In the genomic region with DNA sequence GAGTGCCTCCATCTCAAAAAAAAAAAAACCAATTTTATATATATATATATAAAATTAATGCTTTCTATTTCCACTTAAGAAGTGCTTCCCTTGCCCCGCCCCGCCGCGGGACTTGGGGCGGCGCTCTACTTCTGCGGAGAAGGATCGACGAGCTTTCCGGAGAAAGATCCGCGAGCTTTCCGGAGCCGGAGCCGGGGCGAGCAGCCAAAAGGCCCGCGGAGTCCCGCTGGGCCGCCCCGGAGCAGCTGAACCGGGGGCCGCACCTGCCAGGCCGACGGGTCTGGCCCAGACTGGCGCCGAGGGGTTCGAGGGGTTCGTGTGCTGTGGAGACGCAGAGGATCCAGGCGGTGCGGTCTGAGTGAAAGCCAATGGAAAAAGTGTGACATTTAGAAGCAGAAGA, we compare ENCODE assay signal across 9 cellular contexts. TPM values are rescaled to one million over a fixed set of nuclear protein-coding genes. Genes with fewer than 3 reads are reported as not detected.
A peak's percentile ranks its signal among the peaks of the same experiment; 100 is the strongest.
DNase-seq lines count a peak whose midpoint lies in the region; ATAC-seq, FAIRE-seq and TF ChIP-seq lines count a peak whose summit lies in the region.
"Had no signal": no experiment of that assay in that cellular context is flagged by ENCODE, and none has a peak within 500 bp of the region (broad histone marks: within the 10 kb centered on the region; RNA-seq: fewer than 3 reads in every experiment).

No MANE protein-coding gene starts in this region.

- H3K4me3 ChIP-seq in pancreas: peak overlapping the region in 3 of 4 donors; percentile 14 to 45 (median 30)

- 5 to 8% methylated on average over 30 to 32 of the region's 32 CpGs for WGBS in pancreas, 2 donors

- no peak for FAIRE-seq in pancreas (lab: Jason Lieb, UNC)

- POLR2A ChIA-PET in activated CD8-positive, alpha-beta T cell treated with anti-CD3 and anti-CD28 coated beads, Interleukin-2, amount 10 ng/mL, durations not matched to agents 7 days and 5 days (lab: Charles Lee): no interaction called here

- no peak overlapping the region for H3K4me3 Mint-ChIP-seq in activated CD8-positive, alpha-beta T cell treated with anti-CD3 and anti-CD28 coated beads, Interleukin-2, amount 10 ng/mL, durations not matched to agents 7 days and 5 days
- H3K4me3 Mint-ChIP-seq in effector memory CD8-positive, alpha-beta T cell: peak overlapping the region in 1 of 2 donors; percentile 36

- no peak overlapping the region for H3K27ac Mint-ChIP-seq in activated CD8-positive, alpha-beta T cell treated with anti-CD3 and anti-CD28 coated beads, Interleukin-2, amount 10 ng/mL, durations not matched to agents 7 days and 5 days
- no peak overlapping the region for H3K27ac Mint-ChIP-seq in effector memory CD8-positive, alpha-beta T cell

- no peaks in the 10 kb centered on the region for H3K36me3 Mint-ChIP-seq in activated CD8-positive, alpha-beta T cell treated with anti-CD3 and anti-CD28 coated beads, Interleukin-2, amount 10 ng/mL, durations not matched to agents 7 days and 5 days (ENCODE audit: low read depth)
- H3K36me3 Mint-ChIP-seq in effector memory CD8-positive, alpha-beta T cell (ENCODE audit: insufficient read depth): no peaks in the 10 kb centered on the region

- H3K4me1 ChIP-seq in pancreas: no peaks in the 10 kb centered on the region

- H3K4me1 Mint-ChIP-seq in activated CD8-positive, alpha-beta T cell treated with anti-CD3 and anti-CD28 coated beads, Interleukin-2, amount 10 ng/mL, durations not matched to agents 7 days and 5 days (ENCODE audit: low read depth): peaks cover 6% of the 10 kb centered on the region
- H3K4me1 Mint-ChIP-seq in effector memory CD8-positive, alpha-beta T cell (ENCODE audit: low read depth in 2 of 2): peaks cover 0 to 4% of the 10 kb centered on the region in 2 donors

- H3K27me3 ChIP-seq in pancreas: no peaks in the 10 kb centered on the region

- CTCF ChIA-PET in activated CD8-positive, alpha-beta T cell treated with anti-CD3 and anti-CD28 coated beads, Interleukin-2, amount 10 ng/mL, durations not matched to agents 7 days and 5 days (lab: Charles Lee): no interaction called here

- ATAC-seq in activated CD8-positive, alpha-beta T cell treated with anti-CD3 and anti-CD28 coated beads, Interleukin-2, amount 10 ng/mL, durations not matched to agents 7 days and 5 days: no peak
- ATAC-seq in pancreas: peak; percentile 60 to 81 (median 72)
- no peak for ATAC-seq in effector memory CD8-positive, alpha-beta T cell (replicated peaks)
- no peak for ATAC-seq in GM21737 (IDR thresholded peaks at IDR 0.05; ENCODE audit: unreplicated experiment)
- ATAC-seq in HG03469 (IDR thresholded peaks at IDR 0.05; ENCODE audit: unreplicated experiment): no peak

- H3K27me3 Mint-ChIP-seq in activated CD8-positive, alpha-beta T cell treated with anti-CD3 and anti-CD28 coated beads, Interleukin-2, amount 10 ng/mL, durations not matched to agents 7 days and 5 days (ENCODE audit: low read depth): peaks cover 27% of the 10 kb centered on the region
- peaks cover 38 to 67% of the 10 kb centered on the region in 2 donors for H3K27me3 Mint-ChIP-seq in effector memory CD8-positive, alpha-beta T cell

- H3K9me3 Mint-ChIP-seq in activated CD8-positive, alpha-beta T cell treated with anti-CD3 and anti-CD28 coated beads, Interleukin-2, amount 10 ng/mL, durations not matched to agents 7 days and 5 days (ENCODE audit: insufficient read depth): peaks cover 8% of the 10 kb centered on the region
- H3K9me3 Mint-ChIP-seq in effector memory CD8-positive, alpha-beta T cell: peaks cover 6 to 8% of the 10 kb centered on the region in 2 donors

- intact Hi-C loops in pancreas (cut with DNase I): no loop called here

- H3K27ac ChIP-seq in pancreas: no peak overlapping the region

- no peak for TF ChIP-seq CTCF in pancreas (IDR thresholded peaks at IDR 0.05)

- no peaks in the 10 kb centered on the region for H3K9me3 ChIP-seq in pancreas

- DNase-seq in AG08395 (ENCODE audit: low spot score): peak; percentile 60
- peak; percentile 26 for DNase-seq in activated CD8-positive, alpha-beta T cell treated with anti-CD3 and anti-CD28 coated beads, Interleukin-2, amount 10 ng/mL, durations not matched to agents 7 days and 5 days
- peak; percentile 17 for DNase-seq in fibroblast of the conjunctiva (ENCODE audit: low read depth)
- peak; percentile 42 to 79 (median 48) for DNase-seq in pancreas
- DNase-seq in effector memory CD8-positive, alpha-beta T cell: no peak
- no peak for DNase-seq in HuH-7.5 (ENCODE audit: low spot score)
- DNase-seq: NCI-H748 treated with DMSO at 0.1 percent for 48 hours had no signal

- no peaks in the 10 kb centered on the region for H3K36me3 ChIP-seq in pancreas

RNA-seq across cellular contexts. Expression of a gene that starts 50.7 kb away (rescaled TPM):
- total RNA-seq in activated CD8-positive, alpha-beta T cell treated with anti-CD3 and anti-CD28 coated beads, Interleukin-2, amount 10 ng/mL, durations not matched to agents 7 days and 5 days: under 1 TPM in 1 of 2 experiments, not detected in 1; 0.23 TPM
- total RNA-seq in pancreas: not detected
- under 1 TPM in 1 of 2 donors, not detected in 1; 0.38 TPM for polyA plus RNA-seq in pancreas

Comparison
In these comparisons a context has a peak if more than half of its experiments do, and no peak if none do; other contexts are left out.
1. DNase-seq: peak in AG08395 (single experiment), activated CD8-positive, alpha-beta T cell treated with anti-CD3 and anti-CD28 coated beads, Interleukin-2, amount 10 ng/mL, durations not matched to agents 7 days and 5 days (single experiment), fibroblast of the conjunctiva (single experiment) and pancreas (6 of 6); none in effector memory CD8-positive, alpha-beta T cell (0 of 3) and HuH-7.5 (single experiment).
2. ATAC-seq: peak in pancreas (4 of 4); none in activated CD8-positive, alpha-beta T cell treated with anti-CD3 and anti-CD28 coated beads, Interleukin-2, amount 10 ng/mL, durations not matched to agents 7 days and 5 days (single experiment), effector memory CD8-positive, alpha-beta T cell (single experiment), GM21737 (single experiment) and HG03469 (single experiment).